8 cellular contexts compared by ENCODE assay signal in genomic region chr19:49590071-49590970, GRCh38. TPM values are rescaled to one million over a fixed set of nuclear protein-coding genes. Genes with fewer than 3 reads are reported as not detected.
A peak's percentile ranks its signal among the peaks of the same experiment; 100 is the strongest.
DNase-seq lines count a peak whose midpoint lies in the region; ATAC-seq and TF ChIP-seq lines count a peak whose summit lies in the region.

No MANE protein-coding gene starts in this region.

- H3K9me3 Mint-ChIP-seq in activated CD4-positive, alpha-beta T cell treated with anti-CD3 and anti-CD28 coated beads for 36 hours (ENCODE audit: low read depth) = no peaks in the 10 kb centered on the region

- intact Hi-C loops in activated CD4-positive, alpha-beta T cell treated with anti-CD3 and anti-CD28 coated beads for 36 hours (cut with DNase I, micrococcal nuclease) = loop anchor here (1.0 to 5.0 kb wide), 13 partner anchors 10 to 598 kb away; partner anchors contain the start of genes NOSIP (in 2 of the 2), ALDH16A1 (in 1 of the 2), ATF5 (in 1 of the 2) and BCL2L12 (in 1 of the 2)

- TF ChIP-seq POLR2A in GM18951 (IDR thresholded peaks at IDR 0.05; ENCODE audit: extremely low read depth, insufficient read depth, insufficient read length) = peak; percentile 85

- H3K27me3 Mint-ChIP-seq in activated CD4-positive, alpha-beta T cell treated with anti-CD3 and anti-CD28 coated beads for 36 hours = no peaks in the 10 kb centered on the region

- POLR2A ChIA-PET in activated CD4-positive, alpha-beta T cell treated with anti-CD3 and anti-CD28 coated beads for 36 hours (lab: Charles Lee) = interaction anchor here (0.6 to 2.1 kb wide), 4 partner anchors 10 to 138 kb away, joined by 3 to 8 read pairs (median 5); partner anchors contain the start of genes NOSIP, PRRG2, RPS11 and RRAS

- TF ChIP-seq CTCF in AG09319 (IDR thresholded peaks at IDR 0.05; ENCODE audit: low read depth, low read length) (no peak; the same call in none of the 2 replicates), choroid plexus epithelial cell (conservative IDR thresholded peaks at IDR 0.05; ENCODE audit: low read depth, low read length) (peak; percentile 21)

- H3K4me3 Mint-ChIP-seq in activated CD4-positive, alpha-beta T cell treated with anti-CD3 and anti-CD28 coated beads for 36 hours = peak overlapping the region; percentile 79

- in situ Hi-C loops in GM18951 (cut with MboI; ENCODE audit: low sequenced_read_pairs, unreplicated experiment) = no loop called here

- DNase-seq in AG09319 (ENCODE audit: extremely low read depth, low read depth) (peak; percentile 85), NCI-H510A treated with DMSO at 0.1 percent for 48 hours (lab: John Stamatoyannopoulos, UW) (peak; percentile 98), choroid plexus epithelial cell (ENCODE audit: low read depth) (peak; percentile 99), kidney tubule cell (ENCODE audit: low spot score) (peak; percentile 98)
- DNase-seq in activated CD4-positive, alpha-beta T cell treated with anti-CD3 and anti-CD28 coated beads for 36 hours = peak; percentile 98
- peak; percentile 80 to 93 for DNase-seq in stimulated activated CD4-positive, alpha-beta T cell treated with anti-CD3 and anti-CD28 coated beads, Interleukin-1b, Interleukin-23, amount 100 ng/mL, for 1 hour (ENCODE audit: low read depth in 2 of 2)

- peak overlapping the region; percentile 83 for H3K4me3 ChIP-seq in choroid plexus epithelial cell (ENCODE audit: low read depth, low read length)

- H3K27ac Mint-ChIP-seq in activated CD4-positive, alpha-beta T cell treated with anti-CD3 and anti-CD28 coated beads for 36 hours = peak overlapping the region; percentile 84

- ATAC-seq in HG03342 (IDR thresholded peaks at IDR 0.05; ENCODE audit: unreplicated experiment) = peak; percentile 54
- ATAC-seq in activated CD4-positive, alpha-beta T cell treated with anti-CD3 and anti-CD28 coated beads for 36 hours = peak; percentile 80

- peaks cover 15% of the 10 kb centered on the region for H3K36me3 Mint-ChIP-seq in activated CD4-positive, alpha-beta T cell treated with anti-CD3 and anti-CD28 coated beads for 36 hours (ENCODE audit: low read depth)

- CTCF ChIA-PET in activated CD4-positive, alpha-beta T cell treated with anti-CD3 and anti-CD28 coated beads for 36 hours (lab: Charles Lee) = interaction anchor here (1.1 to 2.1 kb wide), 4 partner anchors 10 to 86 kb away, joined by 3 to 13 read pairs (median 4); partner anchors contain the start of genes NOSIP, PRRG2, RRAS and SCAF1

- H3K4me1 Mint-ChIP-seq in activated CD4-positive, alpha-beta T cell treated with anti-CD3 and anti-CD28 coated beads for 36 hours = peaks cover 28% of the 10 kb centered on the region

RNA-seq across cellular contexts. Expression of gene PRR12, which starts 0.7 kb away (rescaled TPM):
- total RNA-seq in activated CD4-positive, alpha-beta T cell treated with anti-CD3 and anti-CD28 coated beads for 36 hours = 10 to 100 TPM; 21.0 to 22.7 TPM

RNA-seq across cellular contexts. Expression of gene PRRG2, which starts 9.2 kb away (rescaled TPM):
- 1 to 10 TPM in 1 of 2 experiments, under 1 TPM in 1; 0.81 to 1.6 TPM for total RNA-seq in activated CD4-positive, alpha-beta T cell treated with anti-CD3 and anti-CD28 coated beads for 36 hours

RNA-seq across cellular contexts. Expression of gene NOSIP, which starts 10.0 kb away (rescaled TPM):
- total RNA-seq in activated CD4-positive, alpha-beta T cell treated with anti-CD3 and anti-CD28 coated beads for 36 hours = 10 to 100 TPM; 71.4 to 73.1 TPM

RNA-seq across cellular contexts. Expression of gene RRAS, which starts 49.6 kb away (rescaled TPM):
- 10 to 100 TPM in 1 of 2 experiments, 1 to 10 TPM in 1; 9.7 to 11.7 TPM for total RNA-seq in activated CD4-positive, alpha-beta T cell treated with anti-CD3 and anti-CD28 coated beads for 36 hours

RNA-seq across cellular contexts. Expression of gene SCAF1, which starts 51.7 kb away (rescaled TPM):
- total RNA-seq in activated CD4-positive, alpha-beta T cell treated with anti-CD3 and anti-CD28 coated beads for 36 hours = 10 to 100 TPM; 43.3 to 64.0 TPM

Comparison
In these comparisons a context has a peak if more than half of its experiments do, and no peak if none do; other contexts are left out.
1. Peak in every context shown above with its lines: DNase-seq, ATAC-seq and H3K4me3 ChIP-seq.